9 cellular contexts compared by ENCODE assay signal in the genomic region with DNA sequence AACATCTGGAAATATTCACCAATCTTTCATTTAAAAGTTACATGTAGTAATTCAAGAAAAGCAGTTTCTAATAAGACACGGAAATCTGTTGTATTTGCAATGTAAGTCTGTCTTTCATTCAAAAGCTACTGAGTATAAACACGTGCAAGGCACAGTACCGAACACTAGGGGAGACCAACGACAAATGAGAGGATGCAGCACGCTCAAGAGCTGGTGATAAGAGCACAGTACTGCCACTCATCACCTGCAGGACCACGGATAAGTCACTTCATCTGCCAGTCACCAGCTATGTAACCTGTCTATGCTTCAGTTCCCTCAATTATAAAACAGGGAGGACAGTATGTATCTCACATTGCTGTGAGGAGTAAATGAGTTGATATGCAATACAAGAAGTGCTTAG.
A peak's percentile ranks its signal among the peaks of the same experiment; 100 is the strongest.
DNase-seq lines count a peak whose midpoint lies in the region; ATAC-seq and TF ChIP-seq lines count a peak whose summit lies in the region.
"Had no signal": no experiment of that assay in that cellular context is flagged by ENCODE, and none has a peak within 500 bp of the region (broad histone marks: within the 10 kb centered on the region; RNA-seq: fewer than 3 reads in every experiment).

No MANE protein-coding gene starts in this region.

- H3K27ac ChIP-seq in C4-2B, result no peak overlapping the region
- H3K27ac ChIP-seq in substantia nigra (ENCODE audit: low read depth, low read length, poor library complexity, severe bottlenecking), result no peak overlapping the region
- H3K27ac ChIP-seq: epithelial cell of prostate had no signal

- DNase-seq in OCI-M2 (lab: John Stamatoyannopoulos, UW; ENCODE audit: unreplicated experiment) (peak; percentile 0), kidney tubule cell (ENCODE audit: low spot score) (peak; percentile 31), substantia nigra (lab: John Stamatoyannopoulos, UW) (no peak)
- peak; percentile 54 for DNase-seq in activated naive CD4-positive, alpha-beta T cell treated with anti-CD3 and anti-CD28 coated beads for 36 hours

- H3K36me3 Mint-ChIP-seq in activated naive CD4-positive, alpha-beta T cell treated with anti-CD3 and anti-CD28 coated beads for 36 hours (ENCODE audit: low read depth), result peaks cover 12% of the 10 kb centered on the region

- intact Hi-C loops in activated naive CD4-positive, alpha-beta T cell treated with anti-CD3 and anti-CD28 coated beads for 36 hours (cut with micrococcal nuclease), result no loop called here

- no peak overlapping the region for H3K27ac Mint-ChIP-seq in activated naive CD4-positive, alpha-beta T cell treated with anti-CD3 and anti-CD28 coated beads for 36 hours

- no peaks in the 10 kb centered on the region for H3K9me3 Mint-ChIP-seq in activated naive CD4-positive, alpha-beta T cell treated with anti-CD3 and anti-CD28 coated beads for 36 hours

- H3K4me3 Mint-ChIP-seq in activated naive CD4-positive, alpha-beta T cell treated with anti-CD3 and anti-CD28 coated beads for 36 hours, result no peak overlapping the region

- no peaks in the 10 kb centered on the region for H3K27me3 Mint-ChIP-seq in activated naive CD4-positive, alpha-beta T cell treated with anti-CD3 and anti-CD28 coated beads for 36 hours (ENCODE audit: low read depth)

- CTCF ChIA-PET in activated naive CD4-positive, alpha-beta T cell treated with anti-CD3 and anti-CD28 coated beads for 36 hours (lab: Charles Lee), result no interaction called here

- ATAC-seq in GM18868 (IDR thresholded peaks at IDR 0.05; ENCODE audit: unreplicated experiment) (peak; percentile 85), HG03439 (IDR thresholded peaks at IDR 0.05; ENCODE audit: unreplicated experiment) (no peak), HG03432 (IDR thresholded peaks at IDR 0.05; ENCODE audit: unreplicated experiment) (no peak)

- no peaks in the 10 kb centered on the region for H3K4me1 Mint-ChIP-seq in activated naive CD4-positive, alpha-beta T cell treated with anti-CD3 and anti-CD28 coated beads for 36 hours (ENCODE audit: low read depth)

- peak; percentile 20 for TF ChIP-seq CTCF in C4-2B (conservative IDR thresholded peaks at IDR 0.05)

Comparison
In these comparisons a context has a peak if more than half of its experiments do, and no peak if none do; other contexts are left out.
1. DNase-seq: peak in OCI-M2 (single experiment), activated naive CD4-positive, alpha-beta T cell treated with anti-CD3 and anti-CD28 coated beads for 36 hours (single experiment) and kidney tubule cell (single experiment); none in substantia nigra (0 of 49).